8 cellular contexts compared by ENCODE assay signal in the genomic region with DNA sequence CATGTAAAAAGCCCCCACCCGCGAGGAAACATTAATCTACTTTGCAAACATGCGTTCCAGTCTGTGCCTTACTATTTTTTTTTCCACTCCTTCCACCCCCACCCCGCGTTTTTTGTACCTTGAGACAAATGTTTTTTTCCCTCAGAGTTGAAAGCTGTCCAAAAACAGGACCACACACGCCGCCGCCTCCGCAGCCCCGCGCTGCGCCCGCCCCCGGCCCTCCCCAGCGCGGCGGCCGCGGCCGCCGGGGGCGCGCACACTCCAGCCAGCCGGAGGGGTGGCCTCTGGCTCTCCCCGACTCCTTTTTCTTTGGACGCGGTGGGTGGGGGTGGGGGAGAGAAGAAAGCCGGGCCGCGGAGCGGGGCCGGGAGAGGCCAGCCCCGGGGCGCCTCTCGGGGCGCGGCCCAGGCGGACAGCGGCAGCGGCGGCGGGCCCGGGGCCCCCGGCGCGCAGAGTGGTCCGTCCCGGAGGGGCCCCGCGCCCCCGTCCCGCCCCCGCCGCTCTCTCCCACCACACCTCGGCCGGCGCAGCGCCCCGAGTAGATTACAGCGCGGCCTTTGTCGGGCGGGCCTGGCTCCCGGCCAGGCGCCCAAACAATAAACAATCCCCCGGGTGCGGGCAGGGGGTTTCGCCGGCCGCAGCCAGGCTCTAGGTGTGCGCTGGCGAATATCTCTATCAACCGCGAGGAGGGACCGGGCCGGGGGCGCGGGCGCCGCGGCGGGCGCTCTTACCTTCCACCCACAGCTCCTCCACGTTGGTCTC. TPM values are rescaled to one million over a fixed set of nuclear protein-coding genes. Genes with fewer than 3 reads are reported as not detected.
DNase-seq lines count a peak whose midpoint lies in the region; ATAC-seq and TF ChIP-seq lines count a peak whose summit lies in the region.

No MANE protein-coding gene starts in this region.

- H4K20me1 ChIP-seq in H9 (ENCODE audit: control insufficient read depth, insufficient read depth, insufficient read length): no peaks in the 10 kb centered on the region

- H2AK5ac ChIP-seq in H9 (ENCODE audit: insufficient read length, low read length): no peak overlapping the region

- H2BK120ac ChIP-seq in H9 (ENCODE audit: low read depth, low read length, poor library complexity, severe bottlenecking): no peak overlapping the region

- no peak overlapping the region for H2BK20ac ChIP-seq in H9 (ENCODE audit: low read depth, low read length, poor library complexity, severe bottlenecking)

- no peak overlapping the region for H2AFZ ChIP-seq in H9 (ENCODE audit: low read length)

- no peaks in the 10 kb centered on the region for H3K27me3 ChIP-seq in H9 (ENCODE audit: insufficient read depth, low read length)

- no peak for ATAC-seq in GM18520 (IDR thresholded peaks at IDR 0.05; ENCODE audit: unreplicated experiment)

- H3K79me2 ChIP-seq in H9 (ENCODE audit: insufficient read depth, low read length): no peaks in the 10 kb centered on the region; the same call in 1 of the 2 replicates

- peak overlapping the region; percentile 41 for H3K9ac ChIP-seq in H9 (ENCODE audit: extremely low read depth, insufficient read length, low read length)

- H3K9me3 Mint-ChIP-seq in H9 (no peaks in the 10 kb centered on the region; a peak in 1 of 5 replicates), osteocyte (ENCODE audit: unreplicated experiment) (no peaks in the 10 kb centered on the region)
- H3K9me3 Mint-ChIP-seq in activated naive CD4-positive, alpha-beta T cell treated with anti-CD3 and anti-CD28 coated beads for 36 hours: no peaks in the 10 kb centered on the region

- peaks cover 37% of the 10 kb centered on the region for H3K23me2 ChIP-seq in H9 (ENCODE audit: insufficient read length, low read depth, low read length, poor library complexity, severe bottlenecking)

- H3K4me1 Mint-ChIP-seq in H9 (peaks cover 32% of the 10 kb centered on the region in 2 experiments), osteocyte (ENCODE audit: unreplicated experiment) (peaks cover 23% of the 10 kb centered on the region)
- peaks cover 21% of the 10 kb centered on the region for H3K4me1 Mint-ChIP-seq in activated naive CD4-positive, alpha-beta T cell treated with anti-CD3 and anti-CD28 coated beads for 36 hours (ENCODE audit: low read depth)

- H3K9me3 ChIP-seq in H9 (ENCODE audit: control insufficient read depth, low read depth, low read length): no peaks in the 10 kb centered on the region

- H3K27me3 Mint-ChIP-seq in H9 (ENCODE audit: low read depth) (peaks cover 54% of the 10 kb centered on the region), osteocyte (ENCODE audit: unreplicated experiment) (no peaks in the 10 kb centered on the region)
- peaks cover 2% of the 10 kb centered on the region for H3K27me3 Mint-ChIP-seq in activated naive CD4-positive, alpha-beta T cell treated with anti-CD3 and anti-CD28 coated beads for 36 hours (ENCODE audit: low read depth)

- no peak overlapping the region for H3K56ac ChIP-seq in H9 (ENCODE audit: insufficient read length, low read depth, low read length)

- no CpG with 5 or more reads among the region's 84 CpGs for WGBS in H9 (ENCODE audit: extremely low coverage, insufficient read length, low lambda C conversion rate)

- intact Hi-C loops in activated naive CD4-positive, alpha-beta T cell treated with anti-CD3 and anti-CD28 coated beads for 36 hours (cut with micrococcal nuclease): loop anchor here (2.0 to 5.0 kb wide), 3 partner anchors 121 to 711 kb away; a partner anchor contains a TSS

- H3K23ac ChIP-seq in H9 (ENCODE audit: insufficient read length, low read depth, low read length): no peak overlapping the region

- H3K27ac ChIP-seq in H9 (ENCODE audit: insufficient read length, low read depth, low read length): no peak overlapping the region

- H3K4me1 ChIP-seq in H9 (ENCODE audit: insufficient read depth, low read length): no peaks in the 10 kb centered on the region

- H3K4me2 ChIP-seq in H9 (ENCODE audit: insufficient read depth, insufficient read length, low read length): peak overlapping the region; percentile 76

- no peak overlapping the region for H2BK15ac ChIP-seq in H9 (ENCODE audit: low read depth, low read length)

- peak overlapping the region; percentile 74 to 94 for H3K4me3 Mint-ChIP-seq in H9
- H3K4me3 Mint-ChIP-seq in activated naive CD4-positive, alpha-beta T cell treated with anti-CD3 and anti-CD28 coated beads for 36 hours: peak overlapping the region; percentile 81
- peak overlapping the region; percentile 93 for H3K4me3 Mint-ChIP-seq in osteocyte (ENCODE audit: unreplicated experiment)

- peaks cover 0 to 8% (median 0%) of the 10 kb centered on the region in 3 experiments; a peak in 3 of 7 replicates for H3K36me3 Mint-ChIP-seq in H9 (ENCODE audit: insufficient read depth in 1 of 3, low read depth in 3 of 3)
- H3K36me3 Mint-ChIP-seq in activated naive CD4-positive, alpha-beta T cell treated with anti-CD3 and anti-CD28 coated beads for 36 hours (ENCODE audit: low read depth): no peaks in the 10 kb centered on the region
- H3K36me3 Mint-ChIP-seq in osteocyte (ENCODE audit: unreplicated experiment): no peaks in the 10 kb centered on the region

- no peak overlapping the region for H3K4ac ChIP-seq in H9 (ENCODE audit: low read depth, low read length)

- H4K91ac ChIP-seq in H9 (ENCODE audit: insufficient read length, low read depth, low read length): no peak overlapping the region

- peak overlapping the region; percentile 49 for H3K18ac ChIP-seq in H9 (ENCODE audit: insufficient read length, low read depth, low read length)

- H4K5ac ChIP-seq in H9 (ENCODE audit: insufficient read length, low read depth, low read length): no peak overlapping the region

- no peak overlapping the region for H2BK5ac ChIP-seq in H9 (ENCODE audit: insufficient read length, low read length)

- CTCF ChIA-PET in activated naive CD4-positive, alpha-beta T cell treated with anti-CD3 and anti-CD28 coated beads for 36 hours (lab: Charles Lee): no interaction called here

- H3K27ac Mint-ChIP-seq in H9 (peak overlapping the region in 2 of 3 experiments; percentile 79 to 91; a peak in 5 of 7 replicates), osteocyte (ENCODE audit: unreplicated experiment) (peak overlapping the region; percentile 79)
- H3K27ac Mint-ChIP-seq in activated naive CD4-positive, alpha-beta T cell treated with anti-CD3 and anti-CD28 coated beads for 36 hours: peak overlapping the region; percentile 24

- H3K14ac ChIP-seq in H9 (ENCODE audit: insufficient read depth, low read length): peak overlapping the region; percentile 44; the same call in 1 of the 2 replicates

- TF ChIP-seq CTCF in H9 (conservative IDR thresholded peaks at IDR 0.05): no peak
- no peak for TF ChIP-seq CTCF in osteocyte (IDR thresholded peaks at IDR 0.05)

- H2BK12ac ChIP-seq in H9 (ENCODE audit: insufficient read length, low read depth, low read length): no peak overlapping the region

- no peak overlapping the region for H3T11ph ChIP-seq in H9 (ENCODE audit: low read length)

- no peaks in the 10 kb centered on the region for H3K79me1 ChIP-seq in H9 (ENCODE audit: insufficient read depth, low read depth, low read length, poor library complexity, severe bottlenecking)

- DNase-seq in Daoy (ENCODE audit: low read depth) (peak; percentile 81), H9 (peak; percentile 61), NCI-H226 (peak; percentile 20), glomerular visceral epithelial cell (ENCODE audit: extremely low spot score) (peak; percentile 70), osteocyte (ENCODE audit: extremely low spot score, unreplicated experiment) (no peak)
- DNase-seq in activated naive CD4-positive, alpha-beta T cell treated with anti-CD3 and anti-CD28 coated beads for 36 hours: no peak
- no peak for DNase-seq in effector CD4-positive, alpha-beta T cell

- no peak overlapping the region for H4K8ac ChIP-seq in H9 (replicated peaks; ENCODE audit: insufficient read length, low read depth, low read length)

RNA-seq across cellular contexts. Expression of a gene that starts 10.9 kb away (rescaled TPM):
- total RNA-seq in Daoy (2014; rRNA removed; shearing (Covaris generic)): 4.3 and 6.8 TPM in 2 replicates
- 6.5 and 9.1 TPM in 2 replicates for total RNA-seq in H9 (2021)
- total RNA-seq in activated naive CD4-positive, alpha-beta T cell treated with anti-CD3 and anti-CD28 coated beads for 36 hours: 1 to 10 TPM; 3.4 to 4.0 TPM
- total RNA-seq in osteocyte: 16.2 and 16.9 TPM in 2 replicates

Comparison
In these comparisons a context has a peak if more than half of its experiments do, and no peak if none do; other contexts are left out.
1. DNase-seq: peak in Daoy (single experiment), H9 (single experiment), NCI-H226 (single experiment) and glomerular visceral epithelial cell (single experiment); none in activated naive CD4-positive, alpha-beta T cell treated with anti-CD3 and anti-CD28 coated beads for 36 hours (single experiment), osteocyte (single experiment) and effector CD4-positive, alpha-beta T cell (single experiment).
2. H3K27ac Mint-ChIP-seq: peak in every context shown above with its lines; median percentile 85 in H9; 79 in osteocyte; 24 in activated naive CD4-positive, alpha-beta T cell treated with anti-CD3 and anti-CD28 coated beads for 36 hours.
3. Peak in every context shown above with its lines, with median percentiles within 50 percentile points of each other: H3K4me3 Mint-ChIP-seq.